In the genomic region with DNA sequence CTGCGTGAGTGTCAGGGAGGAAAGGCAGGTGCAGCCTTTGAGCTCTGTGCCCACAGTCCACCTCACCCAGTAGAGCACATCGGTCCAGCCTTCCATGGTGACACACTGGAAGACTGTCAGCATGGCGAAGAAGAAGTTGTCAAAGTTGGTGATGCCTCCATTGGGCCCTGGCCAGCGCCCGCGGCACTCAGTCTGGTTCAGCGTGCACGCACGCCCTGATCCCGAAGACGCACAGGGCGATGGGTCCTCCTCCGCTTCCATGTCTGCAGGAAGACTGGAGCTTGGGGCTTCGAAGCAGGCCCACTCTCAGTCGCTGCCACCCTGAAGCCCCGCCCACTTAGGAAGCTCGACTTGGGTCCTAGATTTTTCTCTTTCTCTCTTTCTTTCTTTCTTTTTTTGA, we compare ENCODE assay signal across 11 cellular contexts. TPM values are rescaled to one million over a fixed set of nuclear protein-coding genes. Genes with fewer than 3 reads are reported as not detected.
"Had no signal": no experiment of that assay in that cellular context is flagged by ENCODE, and none has a peak within 500 bp of the region (broad histone marks: within the 10 kb centered on the region; RNA-seq: fewer than 3 reads in every experiment).

No MANE protein-coding gene starts in this region.

- FAIRE-seq: H54, HTR-8/SVneo, K562 had no signal

- H3K9me3 Mint-ChIP-seq: HFFc6 had no signal

- H3K27ac Mint-ChIP-seq: H9, HFFc6 had no signal

- DNase-seq: GOT3, HFFc6, IMR-90, Karpas-422 had no signal

- H3K4me2 ChIP-seq: KMS-11 had no signal

- H3K27ac ChIP-seq: KMS-11 had no signal

- H3K4me3 ChIP-seq: K562 had no signal

- H3K4me3 Mint-ChIP-seq: HFFc6 had no signal

- H3K9ac ChIP-seq: KMS-11 had no signal

- ATAC-seq: HCT116, K562 had no signal

RNA-seq across cellular contexts. Expression of a gene that starts 5.0 kb away (rescaled TPM):
- total RNA-seq: HFFc6, HT-29, IMR-90 had no signal
- polyA plus RNA-seq: IMR-90 had no signal

RNA-seq across cellular contexts. Expression of a gene that starts 36.3 kb away (rescaled TPM):
- total RNA-seq: HT-29, IMR-90 had no signal
